11 cellular contexts compared by ENCODE assay signal in genomic region chr15:99441871-99442267, GRCh38.
A peak's percentile ranks its signal among the peaks of the same experiment; 100 is the strongest.
DNase-seq lines count a peak whose midpoint lies in the region; ATAC-seq, FAIRE-seq and TF ChIP-seq lines count a peak whose summit lies in the region.
"Had no signal": no experiment of that assay in that cellular context is flagged by ENCODE, and none has a peak within 500 bp of the region (broad histone marks: within the 10 kb centered on the region; RNA-seq: fewer than 3 reads in every experiment).

No MANE protein-coding gene starts in this region.

- H3K4me3 ChIP-seq in AG10803 (ENCODE audit: low read length) = peak overlapping the region; percentile 33

- DNase-seq in AG10803 (ENCODE audit: low read depth) (no peak), RWPE1 (ENCODE audit: low spot score) (no peak), left ventricle myocardium superior (no peak), renal cortical epithelial cell (ENCODE audit: low read depth) (peak; percentile 78), GM12891 (ENCODE audit: insufficient read length, low spot score) (no peak), D721Med (ENCODE audit: insufficient read length, low spot score) (no peak)
- no peak for DNase-seq in activated CD4-positive, alpha-beta T cell treated with anti-CD3 and anti-CD28 coated beads, Interleukin-2, amount 50 U/mL, for 1 hour
- no peak for DNase-seq in stimulated activated naive B cell treated with anti-CD40 and anti-IgM and Interleukin-4, amounts not matched to agents 10 μg/mL and 1 μg/mL and 100 μg/mL, for 72 hours
- DNase-seq: cerebellar nuclear complex, NCI-H146 had no signal

- FAIRE-seq in GM12891 (lab: Jason Lieb, UNC) (no peak), D721Med (lab: Jason Lieb, UNC) (no peak)
- FAIRE-seq: TTC549 had no signal

- TF ChIP-seq POLR2A in GM12891 (IDR thresholded peaks at IDR 0.05; ENCODE audit: low read depth, low read length) = no peak

- no peak for TF ChIP-seq CTCF in AG10803 (conservative IDR thresholded peaks at IDR 0.05; ENCODE audit: low read length)
- TF ChIP-seq CTCF in RWPE1 (conservative IDR thresholded peaks at IDR 0.05; ENCODE audit: low read depth) = no peak
- no peak for TF ChIP-seq CTCF in D721Med (IDR thresholded peaks at IDR 0.05; ENCODE audit: insufficient read depth, missing control alignments)

- H3K4me3 Mint-ChIP-seq in stimulated activated naive B cell treated with anti-CD40 and anti-IgM and Interleukin-4, amounts not matched to agents 10 μg/mL and 1 μg/mL and 100 μg/mL, for 72 hours = no peak overlapping the region

- intact Hi-C loops in left ventricle myocardium superior (cut with micrococcal nuclease) = loop anchor here (10.0 kb wide), 1 partner anchor 263 kb away; no protein-coding TSS in a partner anchor

- H3K4me1 Mint-ChIP-seq in stimulated activated naive B cell treated with anti-CD40 and anti-IgM and Interleukin-4, amounts not matched to agents 10 μg/mL and 1 μg/mL and 100 μg/mL, for 72 hours = peaks cover 43 to 64% of the 10 kb centered on the region in 2 donors

- no peaks in the 10 kb centered on the region for H3K36me3 Mint-ChIP-seq in stimulated activated naive B cell treated with anti-CD40 and anti-IgM and Interleukin-4, amounts not matched to agents 10 μg/mL and 1 μg/mL and 100 μg/mL, for 72 hours

- H3K27ac Mint-ChIP-seq in stimulated activated naive B cell treated with anti-CD40 and anti-IgM and Interleukin-4, amounts not matched to agents 10 μg/mL and 1 μg/mL and 100 μg/mL, for 72 hours = no peak overlapping the region

- CTCF ChIA-PET in RWPE1 (lab: Yijun Ruan, JAX) = interaction anchor here (0.6 to 1.1 kb wide), 3 partner anchors 126 to 263 kb away, joined by 3 read pairs; no protein-coding TSS in a partner anchor

- POLR2A ChIA-PET in RWPE1 (lab: Yijun Ruan, JAX; ENCODE audit: low non-redundant PET) = interaction anchor here (0.6 kb wide), 1 partner anchor 32 kb away, joined by 3 read pairs; no protein-coding TSS in a partner anchor

- H3K9me3 Mint-ChIP-seq in stimulated activated naive B cell treated with anti-CD40 and anti-IgM and Interleukin-4, amounts not matched to agents 10 μg/mL and 1 μg/mL and 100 μg/mL, for 72 hours = no peaks in the 10 kb centered on the region

- H3K27me3 Mint-ChIP-seq in stimulated activated naive B cell treated with anti-CD40 and anti-IgM and Interleukin-4, amounts not matched to agents 10 μg/mL and 1 μg/mL and 100 μg/mL, for 72 hours = no peaks in the 10 kb centered on the region

- H3K27ac ChIP-seq in RWPE1 = peak overlapping the region; percentile 97

- peak; percentile 12 for ATAC-seq in left ventricle myocardium superior
- no peak for ATAC-seq in stimulated activated naive B cell treated with anti-CD40 and anti-IgM and Interleukin-4, amounts not matched to agents 10 μg/mL and 1 μg/mL and 100 μg/mL, for 72 hours (replicated peaks)

TF ChIP-seq in GM12891, 5 proteins besides CTCF, POLR2A, EP300 and RAD21:
- TF ChIP-seq TAF1 (IDR thresholded peaks at IDR 0.05; ENCODE audit: low read depth, low read length) (no peak), SPI1 (IDR thresholded peaks at IDR 0.05; ENCODE audit: low read depth, low read length) (no peak), PAX5 (IDR thresholded peaks at IDR 0.05; ENCODE audit: insufficient read depth, low read length, severe bottlenecking) (no peak), POU2F2 (IDR thresholded peaks at IDR 0.05; ENCODE audit: low read depth, low read length) (no peak), POLR2AphosphoS5 (IDR thresholded peaks at IDR 0.05; ENCODE audit: low read depth, low read length) (no peak)
TF ChIP-seq in GM12891: peak in this region for 0.
